Comparison of ENCODE assay signal across 5 cellular contexts in genomic region chr14:75742867-75743266, GRCh38.
"Had no signal": no experiment of that assay in that cellular context is flagged by ENCODE, and none has a peak within 500 bp of the region (broad histone marks: within the 10 kb centered on the region; RNA-seq: fewer than 3 reads in every experiment).

No MANE protein-coding gene starts in this region.

- H3K4me3 ChIP-seq: K562 had no signal

- DNase-seq: IMR-90, KBM-7 had no signal

- H3K27ac ChIP-seq: HL-60 had no signal

- FAIRE-seq: HepG2, K562 had no signal

- ATAC-seq: HepG2, K562 had no signal
